31 cellular contexts compared by ENCODE assay signal in the genomic region with DNA sequence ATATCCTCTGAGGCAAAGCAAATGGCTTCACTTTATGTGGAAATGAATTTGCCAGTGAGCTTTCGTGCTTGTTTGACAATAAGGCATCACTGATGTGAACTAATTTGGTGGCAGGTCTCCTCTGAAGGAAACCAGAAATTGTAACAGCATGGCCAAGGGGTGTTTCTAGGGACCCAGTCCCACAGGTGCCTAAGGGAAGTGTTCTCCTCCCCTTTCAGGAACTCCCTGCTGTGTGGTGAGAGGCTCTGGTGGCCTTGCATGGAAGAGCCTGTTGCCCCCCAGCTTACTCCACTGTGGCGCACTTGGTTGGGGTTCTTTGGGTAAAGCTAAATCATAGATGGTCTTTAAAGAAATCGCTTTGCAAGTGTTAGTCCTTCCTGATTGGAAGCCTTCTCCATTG.
"Had no signal": no experiment of that assay in that cellular context is flagged by ENCODE, and none has a peak within 500 bp of the region (broad histone marks: within the 10 kb centered on the region; RNA-seq: fewer than 3 reads in every experiment).

No MANE protein-coding gene starts in this region.

- H3K9ac ChIP-seq: SK-N-SH had no signal

- H3K4me1 ChIP-seq: ascending aorta, Peyer's patch, SJSA1 had no signal

- ATAC-seq: activated CD4-positive, CD25-positive, alpha-beta regulatory T cell treated with anti-CD3 and anti-CD28 coated beads, Interleukin-2, amount 50 U/mL, for 24 hours; activated CD8-positive, alpha-beta memory T cell treated with anti-CD3 and anti-CD28 coated beads, Interleukin-2, amount 10 ng/mL, durations not matched to agents 7 days and 5 days; PC-3 had no signal

- H3K9me3 ChIP-seq: ascending aorta, Peyer's patch, SJSA1, SK-N-SH had no signal

- DNase-seq: activated CD4-positive, alpha-beta memory T cell treated with anti-CD3 and anti-CD28 coated beads, Interleukin-2, amount 10 ng/mL, durations not matched to agents 7 days and 5 days; activated CD4-positive, alpha-beta T cell treated with anti-CD3 and anti-CD28 coated beads for 4 hours; activated CD8-positive, alpha-beta memory T cell treated with anti-CD3 and anti-CD28 coated beads for 24 hours; activated CD8-positive, alpha-beta memory T cell treated with anti-CD3 and anti-CD28 coated beads, Interleukin-2, amount 10 ng/mL, durations not matched to agents 7 days and 5 days; activated CD8-positive, alpha-beta memory T cell treated with anti-CD3 and anti-CD28 coated beads, Interleukin-2, amount 50 U/mL, for 48 hours; activated effector memory CD4-positive, alpha-beta T cell treated with Interleukin-2 at 50 U/mL for 16 hours; activated naive CD4-positive, alpha-beta T cell treated with anti-CD3 and anti-CD28 coated beads, Interleukin-2, amount 10 ng/mL, durations not matched to agents 7 days and 5 days; activated naive CD8-positive, alpha-beta T cell treated with anti-CD3 and anti-CD28 coated beads, Interleukin-2, amount 10 ng/mL, durations not matched to agents 7 days and 5 days; activated T-cell treated with anti-CD3 and anti-CD28 coated beads, Interleukin-2, amount 50 U/mL, for 48 hours; amygdala; MM.1S; MV-4-11; NCI-H1092; NCI-H1436 treated with DMSO at 0.1 percent for 48 hours; NCI-H1694 treated with DMSO at 0.1 percent for 48 hours; NCI-H2029; NCI-H510A; NCI-H526; NCI-H748 treated with DMSO at 0.1 percent for 48 hours; NK-92 treated with Interleukin-12 subunit alpha and Interleukin-12 subunit beta, amount 100 ng/mL, for 24 hours; PC-3; Peyer's patch; RPMI8226; SHP77 treated with DMSO at 0.1 percent for 48 hours; SK-N-SH had no signal

- H3K9me3 Mint-ChIP-seq: activated CD4-positive, alpha-beta memory T cell treated with anti-CD3 and anti-CD28 coated beads, Interleukin-2, amount 10 ng/mL, durations not matched to agents 7 days and 5 days; activated naive CD4-positive, alpha-beta T cell treated with anti-CD3 and anti-CD28 coated beads, Interleukin-2, amount 10 ng/mL, durations not matched to agents 7 days and 5 days; activated naive CD8-positive, alpha-beta T cell treated with anti-CD3 and anti-CD28 coated beads, Interleukin-2, amount 10 ng/mL, durations not matched to agents 7 days and 5 days; T-helper 1 cell treated with Interleukin-12 subunit alpha and Interleukin-12 subunit beta and Interleukin-4 antibody, amounts not matched to agents 30 μg/mL and 1 μg/mL, for 36 hours; T-helper 2 cell treated with Interferon-gamma antibody and Interleukin-4, amounts not matched to agents 5 μg/mL and 100 μg/mL, for 36 hours had no signal

- H3K4me3 Mint-ChIP-seq: activated CD4-positive, alpha-beta memory T cell treated with anti-CD3 and anti-CD28 coated beads, Interleukin-2, amount 10 ng/mL, durations not matched to agents 7 days and 5 days; activated CD8-positive, alpha-beta memory T cell treated with anti-CD3 and anti-CD28 coated beads, Interleukin-2, amount 10 ng/mL, durations not matched to agents 7 days and 5 days; activated naive CD4-positive, alpha-beta T cell treated with anti-CD3 and anti-CD28 coated beads, Interleukin-2, amount 10 ng/mL, durations not matched to agents 7 days and 5 days; activated naive CD8-positive, alpha-beta T cell treated with anti-CD3 and anti-CD28 coated beads, Interleukin-2, amount 10 ng/mL, durations not matched to agents 7 days and 5 days; T-helper 1 cell treated with Interleukin-12 subunit alpha and Interleukin-12 subunit beta and Interleukin-4 antibody, amounts not matched to agents 30 μg/mL and 1 μg/mL, for 36 hours; T-helper 2 cell treated with Interferon-gamma antibody and Interleukin-4, amounts not matched to agents 5 μg/mL and 100 μg/mL, for 36 hours had no signal

- H3K27me3 ChIP-seq: ascending aorta, cardiac muscle cell, Peyer's patch, SJSA1 had no signal

- H3K27ac Mint-ChIP-seq: activated CD4-positive, alpha-beta memory T cell treated with anti-CD3 and anti-CD28 coated beads, Interleukin-2, amount 10 ng/mL, durations not matched to agents 7 days and 5 days; activated CD8-positive, alpha-beta memory T cell treated with anti-CD3 and anti-CD28 coated beads, Interleukin-2, amount 10 ng/mL, durations not matched to agents 7 days and 5 days; activated naive CD4-positive, alpha-beta T cell treated with anti-CD3 and anti-CD28 coated beads, Interleukin-2, amount 10 ng/mL, durations not matched to agents 7 days and 5 days; activated naive CD8-positive, alpha-beta T cell treated with anti-CD3 and anti-CD28 coated beads, Interleukin-2, amount 10 ng/mL, durations not matched to agents 7 days and 5 days; T-helper 1 cell treated with Interleukin-12 subunit alpha and Interleukin-12 subunit beta and Interleukin-4 antibody, amounts not matched to agents 30 μg/mL and 1 μg/mL, for 36 hours; T-helper 2 cell treated with Interferon-gamma antibody and Interleukin-4, amounts not matched to agents 5 μg/mL and 100 μg/mL, for 36 hours had no signal

- H3K27ac ChIP-seq: ascending aorta, cardiac muscle cell, Peyer's patch, SJSA1 had no signal

- H3K9me2 ChIP-seq: SK-N-SH had no signal

- H3K4me2 ChIP-seq: SK-N-SH had no signal

- H3K27me3 Mint-ChIP-seq: activated CD4-positive, alpha-beta memory T cell treated with anti-CD3 and anti-CD28 coated beads, Interleukin-2, amount 10 ng/mL, durations not matched to agents 7 days and 5 days; activated CD8-positive, alpha-beta memory T cell treated with anti-CD3 and anti-CD28 coated beads, Interleukin-2, amount 10 ng/mL, durations not matched to agents 7 days and 5 days; activated naive CD4-positive, alpha-beta T cell treated with anti-CD3 and anti-CD28 coated beads, Interleukin-2, amount 10 ng/mL, durations not matched to agents 7 days and 5 days; activated naive CD8-positive, alpha-beta T cell treated with anti-CD3 and anti-CD28 coated beads, Interleukin-2, amount 10 ng/mL, durations not matched to agents 7 days and 5 days had no signal

- H3K4me3 ChIP-seq: ascending aorta, cardiac muscle cell, Peyer's patch, SJSA1 had no signal
